Comparison of ENCODE assay signal across 13 cellular contexts in genomic region chr10:93075369-93076221, GRCh38. TPM values are rescaled to one million over a fixed set of nuclear protein-coding genes. Genes with fewer than 3 reads are reported as not detected.
DNase-seq lines count a peak whose midpoint lies in the region; ATAC-seq, FAIRE-seq and TF ChIP-seq lines count a peak whose summit lies in the region.
"Had no signal": no experiment of that assay in that cellular context is flagged by ENCODE, and none has a peak within 500 bp of the region (broad histone marks: within the 10 kb centered on the region; RNA-seq: fewer than 3 reads in every experiment).

No MANE protein-coding gene starts in this region.

- no peaks in the 10 kb centered on the region for H4K20me1 ChIP-seq in osteoblast (ENCODE audit: insufficient read depth, low read length)

- peaks cover 0 to 88% (median 56%) of the 10 kb centered on the region in 45 donors for H3K27me3 ChIP-seq in dorsolateral prefrontal cortex
- H3K27me3 ChIP-seq in osteoblast (ENCODE audit: insufficient read depth, low read length) = peaks cover 58% of the 10 kb centered on the region
- H3K27me3 ChIP-seq in left lung = peaks cover 52 to 100% of the 10 kb centered on the region in 2 donors

- H3K4me3 Mint-ChIP-seq in activated CD4-positive, alpha-beta T cell treated with anti-CD3 and anti-CD28 coated beads for 36 hours = no peak overlapping the region

- H3K9me3 ChIP-seq in osteoblast (ENCODE audit: low read depth, low read length) (no peaks in the 10 kb centered on the region), left lung (no peaks in the 10 kb centered on the region)

- no peak overlapping the region for H3K4me2 ChIP-seq in osteoblast (ENCODE audit: insufficient read depth, low read length)

- no peak overlapping the region for H3K27ac Mint-ChIP-seq in activated CD4-positive, alpha-beta T cell treated with anti-CD3 and anti-CD28 coated beads for 36 hours

- H3K9me3 Mint-ChIP-seq in activated CD4-positive, alpha-beta T cell treated with anti-CD3 and anti-CD28 coated beads for 36 hours (ENCODE audit: low read depth) = no peaks in the 10 kb centered on the region

- no peak overlapping the region for H2AFZ ChIP-seq in osteoblast (ENCODE audit: low read length)

- H3K36me3 Mint-ChIP-seq in activated CD4-positive, alpha-beta T cell treated with anti-CD3 and anti-CD28 coated beads for 36 hours (ENCODE audit: low read depth) = no peaks in the 10 kb centered on the region

- H3K4me1 Mint-ChIP-seq in activated CD4-positive, alpha-beta T cell treated with anti-CD3 and anti-CD28 coated beads for 36 hours = peaks cover 30% of the 10 kb centered on the region

- H3K4me1 ChIP-seq in osteoblast (ENCODE audit: insufficient read depth, low read length) (peaks cover 25% of the 10 kb centered on the region), left lung (peaks cover 22 to 42% of the 10 kb centered on the region in 2 donors)

- CTCF ChIA-PET in activated CD4-positive, alpha-beta T cell treated with anti-CD3 and anti-CD28 coated beads for 36 hours (lab: Charles Lee) = interaction anchor here (0.8 to 1.2 kb wide), 4 partner anchors 8 to 108 kb away, joined by 3 to 4 read pairs (median 4); partner anchors contain the start of gene CYP26C1

- peaks cover 66% of the 10 kb centered on the region for H3K27me3 Mint-ChIP-seq in activated CD4-positive, alpha-beta T cell treated with anti-CD3 and anti-CD28 coated beads for 36 hours

- no peak for FAIRE-seq in frontal cortex (lab: Jason Lieb, UNC)

- H3K4me3 ChIP-seq in dorsolateral prefrontal cortex (peak overlapping the region in 33 of 59 donors; percentile 1 to 68 (median 56)), osteoblast (ENCODE audit: insufficient read depth, low read length) (no peak overlapping the region), left lung (no peak overlapping the region)

- intact Hi-C loops in activated CD4-positive, alpha-beta T cell treated with anti-CD3 and anti-CD28 coated beads for 36 hours (cut with DNase I, micrococcal nuclease) = loop anchor here (2.0 to 5.0 kb wide), 2 partner anchors 15 to 108 kb away; partner anchors contain the start of gene CYP26C1 (in 1 of the 2)
- intact Hi-C loops in dorsolateral prefrontal cortex (cut with DNase I) = no loop called here
- intact Hi-C loops in left lung (cut with DNase I) = no loop called here

- ATAC-seq in activated CD4-positive, alpha-beta T cell treated with anti-CD3 and anti-CD28 coated beads for 36 hours = peak; percentile 27
- ATAC-seq in HG03175 (IDR thresholded peaks at IDR 0.05; ENCODE audit: unreplicated experiment) = peak; percentile 66
- ATAC-seq in GM18909 (IDR thresholded peaks at IDR 0.05; ENCODE audit: poor library complexity, unreplicated experiment) = no peak
- no peak for ATAC-seq in left lung

- no peak for TF ChIP-seq CTCF in dorsolateral prefrontal cortex (IDR thresholded peaks at IDR 0.05 in 54 of 56, conservative IDR thresholded peaks at IDR 0.05 in 2 of 56; ENCODE audit: low read depth in 1 of 56, partially characterized antibody in 56 of 56)
- TF ChIP-seq CTCF in osteoblast (IDR thresholded peaks at IDR 0.05; ENCODE audit: extremely low read depth, low read depth, low read length) = no peak
- no peak for TF ChIP-seq CTCF in left lung (IDR thresholded peaks at IDR 0.05)

- no peaks in the 10 kb centered on the region for H3K36me3 ChIP-seq in osteoblast (ENCODE audit: insufficient read depth, low read length)
- H3K36me3 ChIP-seq in left lung = no peaks in the 10 kb centered on the region

- POLR2A ChIA-PET in activated CD4-positive, alpha-beta T cell treated with anti-CD3 and anti-CD28 coated beads for 36 hours (lab: Charles Lee) = no interaction called here

- DNase-seq in activated CD4-positive, alpha-beta T cell treated with anti-CD3 and anti-CD28 coated beads for 36 hours = peak; percentile 24
- no peak for DNase-seq in activated CD4-positive, alpha-beta T cell treated with anti-CD3 and anti-CD28 coated beads for 1 hour
- DNase-seq in dorsolateral prefrontal cortex = no peak
- peak; percentile 70 for DNase-seq in osteoblast (ENCODE audit: insufficient read length, low spot score, missing footprints)
- DNase-seq in frontal cortex (ENCODE audit: low spot score in 2 of 2) = no peak
- no peak for DNase-seq in left lung
- DNase-seq: 8988T, activated gamma-delta T cell treated with Interleukin-2 at 50 U/mL for 16 hours, cortex of kidney, KBM-7, NCI-H2171 had no signal

- H3K79me2 ChIP-seq in osteoblast (ENCODE audit: insufficient read depth, low read length) = no peaks in the 10 kb centered on the region

- H3K27ac ChIP-seq in dorsolateral prefrontal cortex (no peak overlapping the region), osteoblast (ENCODE audit: low read depth, low read length) (no peak overlapping the region), left lung (no peak overlapping the region)

RNA-seq across cellular contexts. Expression of gene CYP26A1, which starts 1.9 kb away (rescaled TPM):
- not detected for total RNA-seq in activated CD4-positive, alpha-beta T cell treated with anti-CD3 and anti-CD28 coated beads for 36 hours
- 1 to 10 TPM in 100 of 120 experiments, under 1 TPM in 18, not detected in 2; 0.28 to 6.1 (median 1.9) TPM for total RNA-seq in dorsolateral prefrontal cortex
- total RNA-seq in osteoblast = not detected in 2 replicates
- 16.7 TPM for total RNA-seq in frontal cortex
- total RNA-seq in left lung = under 1 TPM in 1 of 2 donors, not detected in 1; 0.21 TPM

RNA-seq across cellular contexts. Expression of gene CYP26C1, which starts 15.0 kb away (rescaled TPM):
- under 1 TPM; 0.05 to 0.09 TPM for total RNA-seq in activated CD4-positive, alpha-beta T cell treated with anti-CD3 and anti-CD28 coated beads for 36 hours
- total RNA-seq in dorsolateral prefrontal cortex = 1 to 10 TPM in 15 of 120 experiments, under 1 TPM in 105; 0.13 to 1.6 (median 0.61) TPM
- under 0.01 TPM in 2 replicates for total RNA-seq in osteoblast
- under 0.01 TPM for total RNA-seq in frontal cortex
- total RNA-seq in left lung = under 1 TPM; 0.09 to 0.42 TPM

Comparison
In these comparisons a context has a peak if more than half of its experiments do, and no peak if none do; other contexts are left out.
1. DNase-seq: peak in activated CD4-positive, alpha-beta T cell treated with anti-CD3 and anti-CD28 coated beads for 36 hours (single experiment) and osteoblast (single experiment); none in activated CD4-positive, alpha-beta T cell treated with anti-CD3 and anti-CD28 coated beads for 1 hour (single experiment), dorsolateral prefrontal cortex (0 of 10), frontal cortex (0 of 2) and left lung (0 of 2).
2. ATAC-seq: peak in activated CD4-positive, alpha-beta T cell treated with anti-CD3 and anti-CD28 coated beads for 36 hours (single experiment) and HG03175 (single experiment); none in GM18909 (single experiment) and left lung (single experiment).
3. H3K4me3 ChIP-seq: peak in dorsolateral prefrontal cortex (33 of 59); none in osteoblast (single experiment) and left lung (0 of 2).
4. intact Hi-C loops: an anchor here in activated CD4-positive, alpha-beta T cell treated with anti-CD3 and anti-CD28 coated beads for 36 hours (2.0 to 5.0 kb wide); none called in dorsolateral prefrontal cortex and left lung.